12 cellular contexts compared by ENCODE assay signal in genomic region chr5:113020461-113021273, GRCh38. TPM values are rescaled to one million over a fixed set of nuclear protein-coding genes. Genes with fewer than 3 reads are reported as not detected.
DNase-seq lines count a peak whose midpoint lies in the region; ATAC-seq, FAIRE-seq and TF ChIP-seq lines count a peak whose summit lies in the region.
"Had no signal": no experiment of that assay in that cellular context is flagged by ENCODE, and none has a peak within 500 bp of the region (broad histone marks: within the 10 kb centered on the region; RNA-seq: fewer than 3 reads in every experiment).

No MANE protein-coding gene starts in this region.

- no peak for ATAC-seq in CD8-positive, alpha-beta T cell
- peak; percentile 76 to 84 for ATAC-seq in activated T-cell treated with anti-CD3 and anti-CD28 coated beads, Interleukin-2, amount 50 U/mL, for 72 hours (replicated peaks in 1 of 2)
- no peak for ATAC-seq in GM18867 (IDR thresholded peaks at IDR 0.05; ENCODE audit: unreplicated experiment)
- ATAC-seq: lower lobe of right lung had no signal

- no peaks in the 10 kb centered on the region for H3K36me3 ChIP-seq in CD8-positive, alpha-beta T cell (ENCODE audit: insufficient read depth, low read length)
- H3K36me3 ChIP-seq in keratinocyte (ENCODE audit: control insufficient read depth in 2 of 2, extremely low read depth in 1 of 2, insufficient read depth in 2 of 2, low read length in 2 of 2) (peaks cover 2 to 10% of the 10 kb centered on the region in 2 experiments), ascending aorta (peaks cover 4 to 18% of the 10 kb centered on the region in 2 donors), OCI-LY7 (ENCODE audit: insufficient read depth, low read length) (peaks cover 75% of the 10 kb centered on the region)

- no peak for TF ChIP-seq CTCF in CD8-positive, alpha-beta T cell (IDR thresholded peaks at IDR 0.05)
- TF ChIP-seq CTCF in HFFc6 (IDR thresholded peaks at IDR 0.05) (no peak), keratinocyte (optimal IDR thresholded peaks at IDR 0.05 in 1 of 3, IDR thresholded peaks at IDR 0.05 in 1 of 3, conservative IDR thresholded peaks at IDR 0.05 in 1 of 3; ENCODE audit: extremely low read depth in 1 of 3, insufficient read depth in 2 of 3, low read length in 3 of 3) (no peak), ascending aorta (IDR thresholded peaks at IDR 0.05) (no peak), OCI-LY7 (conservative IDR thresholded peaks at IDR 0.05; ENCODE audit: low read length) (no peak)

- H3K9ac ChIP-seq in keratinocyte (ENCODE audit: control insufficient read depth, extremely low read depth, insufficient read depth, low read length), result peak overlapping the region; percentile 45

- H4K20me1 ChIP-seq in keratinocyte (ENCODE audit: control insufficient read depth, extremely low read depth, insufficient read depth, low read length), result no peaks in the 10 kb centered on the region
- H4K20me1 ChIP-seq in OCI-LY7 (ENCODE audit: insufficient read depth, low read length), result no peaks in the 10 kb centered on the region

- peaks cover 42% of the 10 kb centered on the region for H3K4me1 ChIP-seq in CD8-positive, alpha-beta T cell (ENCODE audit: insufficient read depth, low read length)
- peaks cover 38% of the 10 kb centered on the region for H3K4me1 ChIP-seq in keratinocyte (ENCODE audit: control insufficient read depth, extremely low read depth, insufficient read depth, low read length)
- H3K4me1 ChIP-seq in ascending aorta, result no peaks in the 10 kb centered on the region
- peaks cover 31% of the 10 kb centered on the region for H3K4me1 ChIP-seq in OCI-LY7 (ENCODE audit: insufficient read depth, low read length, poor library complexity, severe bottlenecking)

- peaks cover 37% of the 10 kb centered on the region for H3K36me3 Mint-ChIP-seq in CD8-positive, alpha-beta T cell
- H3K36me3 Mint-ChIP-seq in HFFc6 (ENCODE audit: low read depth), result peaks cover 16% of the 10 kb centered on the region
- peaks cover 0 to 18% of the 10 kb centered on the region in 2 donors for H3K36me3 Mint-ChIP-seq in activated T-cell treated with anti-CD3 and anti-CD28 coated beads, Interleukin-2, amount 50 U/mL, for 72 hours (ENCODE audit: insufficient read depth in 2 of 2)

- H3K9me3 Mint-ChIP-seq in CD8-positive, alpha-beta T cell, result no peaks in the 10 kb centered on the region
- no peaks in the 10 kb centered on the region for H3K9me3 Mint-ChIP-seq in HFFc6
- no peaks in the 10 kb centered on the region for H3K9me3 Mint-ChIP-seq in activated T-cell treated with anti-CD3 and anti-CD28 coated beads, Interleukin-2, amount 50 U/mL, for 72 hours

- DNase-seq in CD8-positive, alpha-beta T cell, result no peak
- DNase-seq in HFFc6, result peak; percentile 78
- peak; percentile 20 to 48 for DNase-seq in activated T-cell treated with anti-CD3 and anti-CD28 coated beads, Interleukin-2, amount 50 U/mL, for 72 hours
- DNase-seq in keratinocyte (ENCODE audit: low read depth, low spot score), result peak; percentile 63
- no peak for DNase-seq in ascending aorta (ENCODE audit: low spot score in 2 of 2)
- no peak for DNase-seq in ecto neural progenitor cell (ENCODE audit: low spot score)
- DNase-seq in OCI-LY7 (ENCODE audit: low spot score), result no peak
- DNase-seq: activated CD8-positive, alpha-beta memory T cell treated with anti-CD3 and anti-CD28 coated beads, Interleukin-2, amount 50 U/mL, for 48 hours; lower lobe of right lung; NCI-H1436 treated with DMSO at 0.1 percent for 48 hours; spleen had no signal

- peaks cover 2% of the 10 kb centered on the region for H3K79me2 ChIP-seq in keratinocyte (ENCODE audit: control insufficient read depth, insufficient read depth, low read length)
- H3K79me2 ChIP-seq in OCI-LY7 (ENCODE audit: insufficient read depth, low read depth, low read length), result no peaks in the 10 kb centered on the region

- CTCF ChIA-PET in CD8-positive, alpha-beta T cell (lab: Charles Lee), result interaction anchor here (1.1 to 1.3 kb wide), 4 partner anchors 25 to 585 kb away, joined by 3 to 7 read pairs (median 3); no protein-coding TSS in a partner anchor
- CTCF ChIA-PET in OCI-LY7 (lab: Charles Lee; ENCODE audit: unreplicated experiment), result no interaction called here

- H2AFZ ChIP-seq in keratinocyte (ENCODE audit: control insufficient read depth, low read length) (no peak overlapping the region), OCI-LY7 (ENCODE audit: low read length) (no peak overlapping the region)

- no peaks in the 10 kb centered on the region for H3K9me2 ChIP-seq in OCI-LY7 (ENCODE audit: insufficient read depth, low read length)

- no peaks in the 10 kb centered on the region for H3K9me1 ChIP-seq in keratinocyte (ENCODE audit: control insufficient read depth, extremely low read depth, insufficient read depth, low read length)

- H3K27ac Mint-ChIP-seq in CD8-positive, alpha-beta T cell, result peak overlapping the region; percentile 76
- H3K27ac Mint-ChIP-seq in HFFc6, result peak overlapping the region; percentile 80
- H3K27ac Mint-ChIP-seq in activated T-cell treated with anti-CD3 and anti-CD28 coated beads, Interleukin-2, amount 50 U/mL, for 72 hours, result peak overlapping the region; percentile 43

- POLR2A ChIA-PET in CD8-positive, alpha-beta T cell (lab: Charles Lee), result interaction anchor here (1.5 kb wide), 1 partner anchor 302 kb away, joined by 3 read pairs; no protein-coding TSS in a partner anchor
- POLR2A ChIA-PET in OCI-LY7 (lab: Charles Lee), result interaction anchor here (0.6 to 1.2 kb wide), 7 partner anchors 17 to 439 kb away, joined by 3 to 6 read pairs (median 3); no protein-coding TSS in a partner anchor

- peaks cover 76% of the 10 kb centered on the region for H3K4me1 Mint-ChIP-seq in CD8-positive, alpha-beta T cell (ENCODE audit: low read depth)
- peaks cover 67% of the 10 kb centered on the region for H3K4me1 Mint-ChIP-seq in HFFc6 (ENCODE audit: low read depth)
- peaks cover 69% of the 10 kb centered on the region for H3K4me1 Mint-ChIP-seq in activated T-cell treated with anti-CD3 and anti-CD28 coated beads, Interleukin-2, amount 50 U/mL, for 72 hours (ENCODE audit: low read depth)

- H3K4me2 ChIP-seq in keratinocyte (ENCODE audit: control insufficient read depth, extremely low read depth, insufficient read depth, low read depth, low read length) (peak overlapping the region; percentile 63), OCI-LY7 (ENCODE audit: low read length) (no peak overlapping the region)

- no peaks in the 10 kb centered on the region for H3K27me3 Mint-ChIP-seq in CD8-positive, alpha-beta T cell (ENCODE audit: low read depth)
- no peaks in the 10 kb centered on the region for H3K27me3 Mint-ChIP-seq in HFFc6 (ENCODE audit: insufficient read depth)
- H3K27me3 Mint-ChIP-seq in activated T-cell treated with anti-CD3 and anti-CD28 coated beads, Interleukin-2, amount 50 U/mL, for 72 hours (ENCODE audit: low read depth), result no peaks in the 10 kb centered on the region

- peak overlapping the region; percentile 29 for H3K4me3 Mint-ChIP-seq in CD8-positive, alpha-beta T cell
- peak overlapping the region; percentile 45 for H3K4me3 Mint-ChIP-seq in HFFc6
- peak overlapping the region; percentile 35 to 62 for H3K4me3 Mint-ChIP-seq in activated T-cell treated with anti-CD3 and anti-CD28 coated beads, Interleukin-2, amount 50 U/mL, for 72 hours

- FAIRE-seq in keratinocyte (lab: Jason Lieb, UNC), result peak; percentile 96

- BruUV-seq in OCI-LY7 (replicated peaks; lab: Mats Ljungman, UMichigan), result no TSS peak

- H3K4me3 ChIP-seq in CD8-positive, alpha-beta T cell (ENCODE audit: low read depth, low read length), result no peak overlapping the region
- H3K4me3 ChIP-seq in keratinocyte (ENCODE audit: control insufficient read depth in 2 of 3, extremely low read depth in 1 of 3, insufficient read depth in 2 of 3, low read depth in 1 of 3, low read length in 3 of 3) (peak overlapping the region in 1 of 3 experiments; percentile 10), ascending aorta (no peak overlapping the region), OCI-LY7 (ENCODE audit: low read depth, low read length, poor library complexity, severe bottlenecking) (no peak overlapping the region)
- H3K4me3 ChIP-seq: lower lobe of right lung, spleen had no signal

- intact Hi-C loops in CD8-positive, alpha-beta T cell (cut with DNase I, micrococcal nuclease), result no loop called here
- intact Hi-C loops in ascending aorta (cut with DNase I), result no loop called here
- intact Hi-C loops in OCI-LY7 (cut with micrococcal nuclease; ENCODE audit: unreplicated experiment), result no loop called here

- no peaks in the 10 kb centered on the region for H3K27me3 ChIP-seq in CD8-positive, alpha-beta T cell (ENCODE audit: insufficient read depth, low read length)
- H3K27me3 ChIP-seq in keratinocyte (ENCODE audit: control insufficient read depth, extremely low read depth, insufficient read depth, low read length), result no peaks in the 10 kb centered on the region
- H3K27me3 ChIP-seq in ascending aorta, result no peaks in the 10 kb centered on the region
- H3K27me3 ChIP-seq: spleen had no signal

- dilution Hi-C loops in keratinocyte (cut with MboI; ENCODE audit: extremely low pct_ligation_motif_present, low sequenced_read_pairs), result no loop called here

- no peak overlapping the region for H3K27ac ChIP-seq in CD8-positive, alpha-beta T cell (ENCODE audit: low read depth, low read length)
- peak overlapping the region; percentile 65 for H3K27ac ChIP-seq in keratinocyte (ENCODE audit: control insufficient read depth, insufficient read depth, low read length)
- no peak overlapping the region for H3K27ac ChIP-seq in ascending aorta
- H3K27ac ChIP-seq in OCI-LY7 (ENCODE audit: low read depth, low read length, poor library complexity, severe bottlenecking), result no peak overlapping the region
- H3K27ac ChIP-seq: lower lobe of right lung had no signal

- no peaks in the 10 kb centered on the region for H3K9me3 ChIP-seq in CD8-positive, alpha-beta T cell (ENCODE audit: low read length)
- H3K9me3 ChIP-seq in keratinocyte (ENCODE audit: control insufficient read depth, low read depth, low read length) (no peaks in the 10 kb centered on the region), ascending aorta (no peaks in the 10 kb centered on the region), OCI-LY7 (ENCODE audit: low read length) (no peaks in the 10 kb centered on the region)
- H3K9me3 ChIP-seq: lower lobe of right lung, spleen had no signal

RNA-seq across cellular contexts. Expression of gene DCP2, which starts 44.1 kb away (rescaled TPM):
- total RNA-seq in CD8-positive, alpha-beta T cell, result 10 to 100 TPM; 65.4 to 69.8 TPM
- total RNA-seq in HFFc6 (2021; fragmentation: NEBNext Ultra II Directional; extraction: Animal tissue kit (Norgen Biotek cat#: 25700)), result 10 to 100 TPM; 16.4 to 18.4 (median 18.0) TPM
- total RNA-seq in activated T-cell treated with anti-CD3 and anti-CD28 coated beads, Interleukin-2, amount 50 U/mL, for 72 hours, result 100 to 1,000 TPM; 113 to 138 TPM
- 6.7 to 11.8 TPM (median 10.1 TPM) in 3 replicates for polyA plus RNA-seq in keratinocyte
- polyA plus RNA-seq in keratinocyte (2011; ENCODE audit: low read depth), result 11.3 TPM
- 5.7 and 9.1 TPM in 2 replicates for polyA plus RNA-seq in keratinocyte (2011; cell fraction: cytosol; rRNA removed)
- polyA plus RNA-seq in keratinocyte (2011; cell fraction: nucleus; rRNA removed), result 7.5 and 10.7 TPM in 2 replicates
- 8.5 and 10.5 TPM in 2 replicates for polyA plus RNA-seq in keratinocyte (2012; ENCODE audit: low replicate concordance)
- polyA minus RNA-seq in keratinocyte, result 7.4 to 22.0 TPM (median 21.7 TPM) in 3 replicates
- polyA minus RNA-seq in keratinocyte (2011; cell fraction: cytosol; rRNA and poly(A)+ RNA removed), result 7.1 TPM
- 13.1 and 21.5 TPM in 2 replicates for polyA minus RNA-seq in keratinocyte (2011; cell fraction: nucleus; rRNA and poly(A)+ RNA removed)
- total RNA-seq in ascending aorta (24.6 TPM), OCI-LY7 (2022) (139 and 158 TPM in 2 replicates)
- total RNA-seq in OCI-LY7 (2014; rRNA removed; shearing (Covaris generic)), result 69.3 and 81.3 TPM in 2 replicates

Comparison
In these comparisons a context has a peak if more than half of its experiments do, and no peak if none do; other contexts are left out.
1. ATAC-seq: peak in activated T-cell treated with anti-CD3 and anti-CD28 coated beads, Interleukin-2, amount 50 U/mL, for 72 hours (2 of 2); none in CD8-positive, alpha-beta T cell (single experiment) and GM18867 (single experiment).
2. DNase-seq: peak in HFFc6 (single experiment), activated T-cell treated with anti-CD3 and anti-CD28 coated beads, Interleukin-2, amount 50 U/mL, for 72 hours (2 of 2) and keratinocyte (single experiment); none in CD8-positive, alpha-beta T cell (0 of 7), ascending aorta (0 of 2), ecto neural progenitor cell (single experiment) and OCI-LY7 (single experiment).
3. Peak in every context shown above with its lines, with median percentiles within 50 percentile points of each other: H3K27ac Mint-ChIP-seq and H3K4me3 Mint-ChIP-seq.